ENCODE assay signal across 8 cellular contexts in genomic region chr9:114386361-114386885, GRCh38. TPM values are rescaled to one million over a fixed set of nuclear protein-coding genes. Genes with fewer than 3 reads are reported as not detected.
DNase-seq lines count a peak whose midpoint lies in the region; ATAC-seq and TF ChIP-seq lines count a peak whose summit lies in the region.

No MANE protein-coding gene starts in this region.

- H3K36me3 ChIP-seq in lung (ENCODE audit: control insufficient read depth in 2 of 2, insufficient read depth in 2 of 2, low read length in 2 of 2), result no peaks in the 10 kb centered on the region
- no peaks in the 10 kb centered on the region for H3K36me3 ChIP-seq in tibial artery

- peak overlapping the region; percentile 67 for H3K4me3 ChIP-seq in astrocyte of the spinal cord (ENCODE audit: low read depth, low read length)
- H3K4me3 ChIP-seq in lung, result peak overlapping the region; percentile 51
- H3K4me3 ChIP-seq in tibial artery, result peak overlapping the region; percentile 65 to 76

- intact Hi-C loops in tibial artery (cut with DNase I; ENCODE audit: low total_unique reads), result loop anchor here (2.0 kb wide), 1 partner anchor 38 kb away; no protein-coding TSS in a partner anchor

- H3K27ac Mint-ChIP-seq in activated T-cell treated with anti-CD3 and anti-CD28 coated beads, Interleukin-2, amount 50 U/mL, for 24 hours, result peak overlapping the region; percentile 97

- H3K4me3 Mint-ChIP-seq in activated T-cell treated with anti-CD3 and anti-CD28 coated beads, Interleukin-2, amount 50 U/mL, for 24 hours, result peak overlapping the region; percentile 98

- peaks cover 7 to 28% of the 10 kb centered on the region in 2 donors for H3K4me1 ChIP-seq in lung (ENCODE audit: control insufficient read depth in 2 of 2, insufficient read depth in 2 of 2, low read length in 2 of 2)
- H3K4me1 ChIP-seq in tibial artery, result peaks cover 6 to 69% (median 63%) of the 10 kb centered on the region in 4 donors

- H3K27me3 ChIP-seq in lung (ENCODE audit: control insufficient read depth, insufficient read depth), result no peaks in the 10 kb centered on the region
- no peaks in the 10 kb centered on the region for H3K27me3 ChIP-seq in tibial artery

- H3K9me3 ChIP-seq in lung (ENCODE audit: control insufficient read depth in 2 of 2, insufficient read depth in 1 of 2, low read length in 1 of 2), result no peaks in the 10 kb centered on the region
- H3K9me3 ChIP-seq in tibial artery, result no peaks in the 10 kb centered on the region

- in situ Hi-C loops in astrocyte of the spinal cord (cut with HindIII; ENCODE audit: low sequenced_read_pairs), result no loop called here

- H3K9me3 Mint-ChIP-seq in activated T-cell treated with anti-CD3 and anti-CD28 coated beads, Interleukin-2, amount 50 U/mL, for 24 hours, result no peaks in the 10 kb centered on the region

- H3K27ac ChIP-seq in lung (ENCODE audit: low read depth in 1 of 2, low read length in 1 of 2), result peak overlapping the region; percentile 39 to 93
- peak overlapping the region; percentile 94 to 96 for H3K27ac ChIP-seq in tibial artery

- H3K4me1 Mint-ChIP-seq in activated T-cell treated with anti-CD3 and anti-CD28 coated beads, Interleukin-2, amount 50 U/mL, for 24 hours (ENCODE audit: low read depth), result peaks cover 78% of the 10 kb centered on the region

- TF ChIP-seq CTCF in astrocyte of the spinal cord (IDR thresholded peaks at IDR 0.05; ENCODE audit: low read depth, low read length), result no peak
- no peak for TF ChIP-seq CTCF in lung (IDR thresholded peaks at IDR 0.05; ENCODE audit: control extremely low read depth, extremely low read depth)
- no peak for TF ChIP-seq CTCF in tibial artery (IDR thresholded peaks at IDR 0.05)

- ATAC-seq in lung (ENCODE audit: insufficient read depth, low FRiP score), result no peak
- ATAC-seq in HG02571 (IDR thresholded peaks at IDR 0.05; ENCODE audit: unreplicated experiment), result no peak
- ATAC-seq in GM18519 (IDR thresholded peaks at IDR 0.05; ENCODE audit: low FRiP score, unreplicated experiment), result no peak
- ATAC-seq in HG03432 (IDR thresholded peaks at IDR 0.05; ENCODE audit: unreplicated experiment), result no peak

- no peak for DNase-seq in activated T-cell treated with anti-CD3 and anti-CD28 coated beads, Interleukin-2, amount 50 U/mL, for 24 hours
- no peak for DNase-seq in activated T-cell treated with anti-CD3 and anti-CD28 coated beads for 4 hours
- DNase-seq in astrocyte of the spinal cord (ENCODE audit: low read depth, low spot score), result no peak
- no peak for DNase-seq in lung (ENCODE audit: low spot score)
- no peak for DNase-seq in tibial artery

- no peaks in the 10 kb centered on the region for H3K27me3 Mint-ChIP-seq in activated T-cell treated with anti-CD3 and anti-CD28 coated beads, Interleukin-2, amount 50 U/mL, for 24 hours

- 17 to 32% methylated on average over 10 of the region's 10 CpGs for WGBS in lung, 2 donors

- peaks cover 92% of the 10 kb centered on the region for H3K36me3 Mint-ChIP-seq in activated T-cell treated with anti-CD3 and anti-CD28 coated beads, Interleukin-2, amount 50 U/mL, for 24 hours (ENCODE audit: low read depth)

RNA-seq across cellular contexts. Expression of gene AKNA, which starts 1.4 kb away (rescaled TPM):
- total RNA-seq in lung, result 10 to 100 TPM; 47.4 to 79.5 TPM
- polyA plus RNA-seq in lung, result 10 to 100 TPM; 29.5 to 49.7 TPM

RNA-seq across cellular contexts. Expression of gene ORM2, which starts 56.8 kb away (rescaled TPM):
- 10 to 100 TPM in 1 of 2 donors, under 1 TPM in 1; 0.77 to 24.9 TPM for total RNA-seq in lung
- 100 to 1,000 TPM in 1 of 2 donors, 10 to 100 TPM in 1; 70.2 to 215 TPM for polyA plus RNA-seq in lung
